20 cellular contexts compared by ENCODE assay signal in the genomic region with DNA sequence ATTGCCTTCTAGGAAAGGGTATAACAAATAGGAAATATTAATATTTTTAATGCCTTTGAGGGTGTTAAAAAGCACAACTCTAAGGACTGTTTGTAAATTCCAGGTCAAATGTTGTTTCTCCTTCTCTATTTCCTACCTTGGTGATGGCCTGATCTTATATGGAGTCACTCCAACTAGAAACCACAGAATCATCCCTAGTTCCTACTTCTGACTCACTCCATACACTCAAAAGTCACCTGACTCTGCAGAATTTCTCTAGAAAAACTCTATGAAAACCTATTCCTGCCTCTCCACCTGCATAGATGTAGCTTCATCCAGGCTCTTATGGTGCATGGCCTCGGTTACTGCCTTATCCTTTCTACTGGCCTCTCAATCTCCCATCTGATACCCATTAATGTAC. TPM values are rescaled to one million over a fixed set of nuclear protein-coding genes. Genes with fewer than 3 reads are reported as not detected.
DNase-seq lines count a peak whose midpoint lies in the region; ATAC-seq and TF ChIP-seq lines count a peak whose summit lies in the region.
"Had no signal": no experiment of that assay in that cellular context is flagged by ENCODE, and none has a peak within 500 bp of the region (broad histone marks: within the 10 kb centered on the region; RNA-seq: fewer than 3 reads in every experiment).

No MANE protein-coding gene starts in this region.

- no peaks in the 10 kb centered on the region for H3K27me3 ChIP-seq in A673 (replicated peaks; ENCODE audit: insufficient read depth, low read depth, low read length, poor library complexity)
- no peaks in the 10 kb centered on the region for H3K27me3 ChIP-seq in gastroesophageal sphincter
- H3K27me3 ChIP-seq: brain microvascular endothelial cell had no signal

- no peaks in the 10 kb centered on the region for H3K36me3 ChIP-seq in A673 (ENCODE audit: insufficient read depth, low read length, poor library complexity, severe bottlenecking)
- H3K36me3 ChIP-seq in gastroesophageal sphincter: no peaks in the 10 kb centered on the region
- H3K36me3 ChIP-seq: brain microvascular endothelial cell had no signal

- DNase-seq in A673 (ENCODE audit: low spot score) (no peak), HPDE6-E6E7 (ENCODE audit: extremely low spot score) (peak; percentile 36), amniotic epithelial cell (ENCODE audit: low read depth) (peak; percentile 70), left lobe of liver (ENCODE audit: low spot score) (no peak), HT-29 (ENCODE audit: low spot score) (no peak), NCI-H1436 treated with DMSO at 0.1 percent for 48 hours (lab: John Stamatoyannopoulos, UW) (no peak)
- DNase-seq in activated CD4-positive, alpha-beta T cell treated with anti-CD3 and anti-CD28 coated beads, Interleukin-2, amount 50 U/mL, for 48 hours: no peak
- DNase-seq: activated CD4-positive, alpha-beta T cell treated with anti-CD3 and anti-CD28 coated beads for 48 hours; activated naive CD4-positive, alpha-beta T cell treated with anti-CD3 and anti-CD28 coated beads for 36 hours; brain microvascular endothelial cell; CD4-positive, CD25-positive, alpha-beta regulatory T cell; effector CD4-positive, alpha-beta T cell; Karpas-422; NCI-H146; NCI-H446; stimulated activated naive CD8-positive, alpha-beta T cell treated with anti-CD3 and anti-CD28 coated beads, Interleukin-15, amount 100 ng/mL, for 72 hours; T1000 had no signal

- intact Hi-C loops in A673 (cut with micrococcal nuclease; ENCODE audit: unreplicated experiment): no loop called here

- WGBS in gastroesophageal sphincter (ENCODE audit: low coverage in 1 of 2), 2 donors: 100% methylated on average over 1 of the region's 1 CpG

- TF ChIP-seq EP300 in gastroesophageal sphincter (IDR thresholded peaks at IDR 0.05): no peak

- H3K4me1 ChIP-seq in A673 (ENCODE audit: insufficient read depth, low read length, poor library complexity, severe bottlenecking) (peaks cover 34% of the 10 kb centered on the region), gastroesophageal sphincter (peaks cover 5 to 23% (median 12%) of the 10 kb centered on the region in 3 donors)

- TF ChIP-seq POLR2A in gastroesophageal sphincter (IDR thresholded peaks at IDR 0.05): no peak

- no TSS peak for BruUV-seq in A673 (replicated peaks; lab: Mats Ljungman, UMichigan)

- H3K9me3 ChIP-seq in A673 (ENCODE audit: low read depth, low read length, poor library complexity, severe bottlenecking) (no peaks in the 10 kb centered on the region), gastroesophageal sphincter (no peaks in the 10 kb centered on the region)

- ATAC-seq in gastroesophageal sphincter (no peak), left lobe of liver (no peak)
- ATAC-seq: GM23338; stimulated activated naive CD8-positive, alpha-beta T cell treated with anti-CD3 and anti-CD28 coated beads, Interleukin-15, amount 100 ng/mL, for 72 hours had no signal

- H3K27ac ChIP-seq in A673 (ENCODE audit: low read depth, low read length, poor library complexity, severe bottlenecking): peak overlapping the region; percentile 11
- H3K27ac ChIP-seq in gastroesophageal sphincter: peak overlapping the region in 3 of 4 donors; percentile 5 to 48 (median 18)
- H3K27ac ChIP-seq: brain microvascular endothelial cell had no signal

- no peak overlapping the region for H3K4me3 ChIP-seq in A673 (ENCODE audit: low read depth, low read length, poor library complexity, severe bottlenecking)
- no peak overlapping the region for H3K4me3 ChIP-seq in gastroesophageal sphincter
- H3K4me3 ChIP-seq: GM23338, lung had no signal

- TF ChIP-seq CTCF in A673 (conservative IDR thresholded peaks at IDR 0.05; ENCODE audit: low read depth, low read length): no peak
- TF ChIP-seq CTCF in gastroesophageal sphincter (IDR thresholded peaks at IDR 0.05): no peak

- POLR2A ChIA-PET in A673 (lab: Charles Lee; ENCODE audit: low non-redundant PET): no interaction called here

- CTCF ChIA-PET in A673 (lab: Charles Lee): no interaction called here

RNA-seq across cellular contexts. Expression of gene RGS4, which starts 14.5 kb away (rescaled TPM):
- 23.8 and 24.2 TPM in 2 replicates for total RNA-seq in A673 (2021)
- total RNA-seq in gastroesophageal sphincter: 100 to 1,000 TPM in 1 of 4 donors, 10 to 100 TPM in 3; 12.0 to 121 (median 66.8) TPM
- total RNA-seq in left lobe of liver: 0.50 TPM
- total RNA-seq in HT-29 (2014; rRNA removed; shearing (Covaris generic)): not detected in 2 replicates
- total RNA-seq: activated naive CD4-positive, alpha-beta T cell treated with anti-CD3 and anti-CD28 coated beads for 36 hours; CD4-positive, CD25-positive, alpha-beta regulatory T cell had no signal

Comparison
In these comparisons a context has a peak if more than half of its experiments do, and no peak if none do; other contexts are left out.
1. DNase-seq: peak in HPDE6-E6E7 (single experiment) and amniotic epithelial cell (single experiment); none in A673 (single experiment), left lobe of liver (single experiment), activated CD4-positive, alpha-beta T cell treated with anti-CD3 and anti-CD28 coated beads, Interleukin-2, amount 50 U/mL, for 48 hours (0 of 2), HT-29 (single experiment) and NCI-H1436 treated with DMSO at 0.1 percent for 48 hours (single experiment).